ENCODE assay signal across 8 cellular contexts in the genomic region with DNA sequence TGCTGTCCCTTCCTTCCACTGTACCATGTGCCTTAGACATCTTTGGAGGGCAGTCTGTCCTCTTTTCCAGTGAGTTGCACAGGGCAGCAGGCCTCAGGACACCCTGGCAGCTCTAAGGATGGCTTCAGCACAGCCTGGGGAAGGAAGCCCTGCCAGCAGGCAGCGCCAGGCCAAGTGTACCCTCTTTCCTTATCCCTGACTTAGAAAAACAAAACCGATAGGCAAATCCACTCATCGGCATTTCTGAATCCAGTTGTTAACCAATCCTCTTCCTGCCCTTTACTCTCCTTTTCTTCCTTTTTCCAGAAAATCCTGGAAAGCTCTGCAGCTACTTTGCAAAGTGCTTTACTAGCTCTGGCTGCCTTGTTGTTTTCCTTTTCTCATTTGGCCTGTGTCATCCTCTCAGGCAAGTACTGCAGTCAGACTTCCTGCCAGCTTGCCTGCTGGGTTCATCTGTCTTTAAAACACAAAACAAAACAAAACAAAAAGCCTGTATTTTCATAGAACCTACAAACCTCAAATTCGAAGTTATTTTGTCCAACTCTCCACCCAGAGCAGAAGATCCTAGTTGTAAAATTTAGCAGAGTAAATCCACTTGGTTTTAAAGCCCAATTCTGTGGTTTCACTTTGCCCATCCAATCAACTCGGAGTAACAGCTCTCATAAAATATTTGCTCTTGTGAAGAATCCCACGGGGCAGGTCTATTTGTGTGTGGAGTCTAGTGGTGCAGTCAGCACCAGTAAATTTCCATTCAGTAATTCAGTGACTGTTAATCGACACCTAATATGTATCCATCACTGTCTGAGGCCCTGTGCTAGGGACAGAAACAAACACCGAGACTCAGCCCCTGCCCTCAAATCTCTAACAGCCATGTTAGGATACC. TPM values are rescaled to one million over a fixed set of nuclear protein-coding genes. Genes with fewer than 3 reads are reported as not detected.
A peak's percentile ranks its signal among the peaks of the same experiment; 100 is the strongest.
DNase-seq lines count a peak whose midpoint lies in the region; ATAC-seq and TF ChIP-seq lines count a peak whose summit lies in the region.

No MANE protein-coding gene starts in this region.

- peak overlapping the region; percentile 87 for H3K9ac ChIP-seq in OCI-LY1 (ENCODE audit: low read length)
- peak overlapping the region; percentile 77 for H3K9ac ChIP-seq in skeletal muscle satellite cell (ENCODE audit: low read depth, low read length)

- no peaks in the 10 kb centered on the region for H3K9me3 ChIP-seq in OCI-LY1 (ENCODE audit: low read length)
- no peaks in the 10 kb centered on the region for H3K9me3 ChIP-seq in skeletal muscle satellite cell (replicated peaks; ENCODE audit: low read length)

- peaks cover under 1% of the 10 kb centered on the region; the same call in 1 of the 2 replicates for H3F3A ChIP-seq in OCI-LY1 (ENCODE audit: insufficient read depth, low read length)

- in situ Hi-C loops in astrocyte of the spinal cord (cut with HindIII; ENCODE audit: low sequenced_read_pairs), result no loop called here

- no peaks in the 10 kb centered on the region for H4K20me1 ChIP-seq in OCI-LY1 (ENCODE audit: insufficient read depth, low read length)

- H3K4me1 ChIP-seq in OCI-LY1 (ENCODE audit: insufficient read depth, low read length, severe bottlenecking) (peaks cover 76% of the 10 kb centered on the region), skeletal muscle satellite cell (ENCODE audit: control insufficient read depth, insufficient read depth, low read length) (peaks cover 39% of the 10 kb centered on the region)

- H3K36me3 ChIP-seq in OCI-LY1 (ENCODE audit: insufficient read depth, low read length) (no peaks in the 10 kb centered on the region), skeletal muscle satellite cell (ENCODE audit: insufficient read depth, low read length) (no peaks in the 10 kb centered on the region)

- H3K4me2 ChIP-seq in OCI-LY1 (ENCODE audit: low read length), result peak overlapping the region; percentile 82
- peak overlapping the region; percentile 80 for H3K4me2 ChIP-seq in skeletal muscle satellite cell (ENCODE audit: low read length)

- ATAC-seq in GM19372 (IDR thresholded peaks at IDR 0.05; ENCODE audit: low read depth, unreplicated experiment), result peak; percentile 69

- no peaks in the 10 kb centered on the region for H3K27me3 ChIP-seq in OCI-LY1 (ENCODE audit: insufficient read depth, low read length)
- no peaks in the 10 kb centered on the region for H3K27me3 ChIP-seq in skeletal muscle satellite cell (ENCODE audit: control insufficient read depth, insufficient read depth, low read length)

- H2AFZ ChIP-seq in OCI-LY1 (ENCODE audit: low read length), result no peak overlapping the region

- no peaks in the 10 kb centered on the region for H3K79me2 ChIP-seq in OCI-LY1 (ENCODE audit: insufficient read depth, low read length)

- TF ChIP-seq CTCF in OCI-LY1 (IDR thresholded peaks at IDR 0.05; ENCODE audit: low read length) (no peak), astrocyte of the spinal cord (IDR thresholded peaks at IDR 0.05; ENCODE audit: low read depth, low read length) (no peak)

- H3K4me3 ChIP-seq in OCI-LY1 (ENCODE audit: low read depth, low read length, poor library complexity, severe bottlenecking), result peak overlapping the region; percentile 58
- peak overlapping the region; percentile 16 for H3K4me3 ChIP-seq in astrocyte of the spinal cord (ENCODE audit: low read depth, low read length)
- peak overlapping the region; percentile 51 for H3K4me3 ChIP-seq in skeletal muscle satellite cell (ENCODE audit: low read length)

- peak overlapping the region; percentile 98 for H3K27ac ChIP-seq in OCI-LY1 (ENCODE audit: low read depth, low read length, poor library complexity, severe bottlenecking)

- DNase-seq in DMS114 treated with DMSO at 0.1 percent for 48 hours (lab: John Stamatoyannopoulos, UW; ENCODE audit: unreplicated experiment) (peak; percentile 65), HT-29 (ENCODE audit: low spot score) (peak; percentile 58), astrocyte of the spinal cord (ENCODE audit: low read depth, low spot score) (peak; percentile 82), hippocampal formation (lab: John Stamatoyannopoulos, UW) (peak; percentile 62 to 85), HPDE6-E6E7 (ENCODE audit: extremely low spot score) (no peak)

- H3K9me2 ChIP-seq in OCI-LY1 (ENCODE audit: low read depth, low read length), result no peaks in the 10 kb centered on the region

RNA-seq across cellular contexts. Expression of gene PCBP1, which starts 45.2 kb away (rescaled TPM):
- 47.6 and 52.6 TPM in 2 replicates for total RNA-seq in HT-29 (2014; rRNA removed; shearing (Covaris generic))
- 44.9 and 51.8 TPM in 2 replicates for total RNA-seq in skeletal muscle satellite cell (2012; rRNA removed)

RNA-seq across cellular contexts. Expression of gene C2orf42, which starts 58.3 kb away (rescaled TPM):
- 7.0 and 10.5 TPM in 2 replicates for total RNA-seq in HT-29 (2014; rRNA removed; shearing (Covaris generic))
- 12.7 and 15.7 TPM in 2 replicates for total RNA-seq in skeletal muscle satellite cell (2012; rRNA removed)
